ENCODE assay signal across 8 cellular contexts in genomic region chr9:92324889-92325268, GRCh38. TPM values are rescaled to one million over a fixed set of nuclear protein-coding genes. Genes with fewer than 3 reads are reported as not detected.
A peak's percentile ranks its signal among the peaks of the same experiment; 100 is the strongest.
DNase-seq lines count a peak whose midpoint lies in the region; ATAC-seq, FAIRE-seq and TF ChIP-seq lines count a peak whose summit lies in the region.

No MANE protein-coding gene starts in this region.

- H3K27me3 ChIP-seq in astrocyte (ENCODE audit: insufficient read depth, low read length): no peaks in the 10 kb centered on the region
- H3K27me3 ChIP-seq in kidney epithelial cell (ENCODE audit: control insufficient read depth, insufficient read depth, low read length): no peaks in the 10 kb centered on the region

- intact Hi-C loops in posterior vena cava (cut with DNase I): loop anchor here in 1 of 2 donors (10.0 kb wide), 1 partner anchor 110 kb away; no protein-coding TSS in a partner anchor

- peak overlapping the region; percentile 87 for H3K4me2 ChIP-seq in astrocyte (ENCODE audit: low read length)

- peak overlapping the region; percentile 99 for H3K4me3 Mint-ChIP-seq in astrocyte (ENCODE audit: unreplicated experiment)

- peak overlapping the region; percentile 99 for H3K27ac Mint-ChIP-seq in astrocyte (ENCODE audit: unreplicated experiment)

- H3K4me1 Mint-ChIP-seq in astrocyte (ENCODE audit: low read depth, unreplicated experiment): peaks cover 4% of the 10 kb centered on the region

- in situ Hi-C loops in ACHN (cut with HindIII; ENCODE audit: low pct_ligation_motif_present, low pct_unique_long_range_greater_than_20kb, low sequenced_read_pairs): no loop called here

- no peak for TF ChIP-seq CTCF in astrocyte (IDR thresholded peaks at IDR 0.05; ENCODE audit: insufficient read depth, low read depth, low read length)
- no peak for TF ChIP-seq CTCF in kidney epithelial cell (IDR thresholded peaks at IDR 0.05; ENCODE audit: insufficient read depth, low read length, poor library complexity, severe bottlenecking)

- H3K27ac ChIP-seq in astrocyte (ENCODE audit: low read depth, low read length) (peak overlapping the region; percentile 100), substantia nigra (ENCODE audit: low read depth, low read length, poor library complexity, severe bottlenecking) (peak overlapping the region; percentile 96)

- peak overlapping the region; percentile 100 for H2AFZ ChIP-seq in astrocyte (ENCODE audit: low read depth, low read length)

- FAIRE-seq in astrocyte (lab: Jason Lieb, UNC): no peak

- H3K27me3 Mint-ChIP-seq in astrocyte (ENCODE audit: low read depth, unreplicated experiment): no peaks in the 10 kb centered on the region

- H4K20me1 ChIP-seq in astrocyte (ENCODE audit: insufficient read depth, low read length): no peaks in the 10 kb centered on the region

- peaks cover 15% of the 10 kb centered on the region for H3K4me1 ChIP-seq in astrocyte (ENCODE audit: insufficient read depth, low read length)

- no peaks in the 10 kb centered on the region for H3K9me3 ChIP-seq in astrocyte (ENCODE audit: insufficient read depth, low read depth, low read length)

- ATAC-seq in GM18508 (IDR thresholded peaks at IDR 0.05; ENCODE audit: insufficient read depth, unreplicated experiment) (peak; percentile 6), HG03064 (IDR thresholded peaks at IDR 0.05; ENCODE audit: low read depth, unreplicated experiment) (peak; percentile 5)

- H3K36me3 Mint-ChIP-seq in astrocyte (ENCODE audit: low read depth, unreplicated experiment): peaks cover 2% of the 10 kb centered on the region

- DNase-seq in astrocyte (ENCODE audit: low read depth) (no peak), kidney epithelial cell (ENCODE audit: low read depth) (no peak), substantia nigra (lab: John Stamatoyannopoulos, UW) (peak in 1 of 49 donors; percentile 29), posterior vena cava (ENCODE audit: low spot score) (no peak), ACHN (no peak)
- DNase-seq in stimulated activated naive CD4-positive, alpha-beta T cell (lab: John Stamatoyannopoulos, UW): no peak

- H3K4me3 ChIP-seq in astrocyte (ENCODE audit: insufficient read depth, low read depth, low read length) (peak overlapping the region; percentile 94), kidney epithelial cell (ENCODE audit: low read depth, low read length) (peak overlapping the region; percentile 54)

- no peaks in the 10 kb centered on the region for H3K9me3 Mint-ChIP-seq in astrocyte (ENCODE audit: unreplicated experiment)

- peaks cover 21% of the 10 kb centered on the region for H3K79me2 ChIP-seq in astrocyte (ENCODE audit: insufficient read depth, low read length)

- H3K36me3 ChIP-seq in astrocyte (ENCODE audit: insufficient read depth, low read length) (peaks cover 14% of the 10 kb centered on the region), kidney epithelial cell (ENCODE audit: control insufficient read depth, insufficient read depth, low read length) (no peaks in the 10 kb centered on the region)

- peak overlapping the region; percentile 99 for H3K9ac ChIP-seq in astrocyte (ENCODE audit: low read length)

RNA-seq across cellular contexts. Expression of gene NOL8, which starts 0.3 kb away (rescaled TPM):
- total RNA-seq in astrocyte: 29.9 and 33.1 TPM in 2 replicates
- 29.2 TPM in 2 replicates for total RNA-seq in kidney epithelial cell
- 10 to 100 TPM; 24.0 to 30.6 TPM for total RNA-seq in posterior vena cava

RNA-seq across cellular contexts. Expression of gene CENPP, which starts 0.9 kb away (rescaled TPM):
- total RNA-seq in astrocyte (1.9 and 2.0 TPM in 2 replicates), kidney epithelial cell (1.3 and 1.4 TPM in 2 replicates), posterior vena cava (1 to 10 TPM; 3.5 to 4.5 TPM)

RNA-seq across cellular contexts. Expression of gene IARS1, which starts 31.4 kb away (rescaled TPM):
- total RNA-seq in astrocyte (226 and 232 TPM in 2 replicates), kidney epithelial cell (278 and 296 TPM in 2 replicates), posterior vena cava (10 to 100 TPM; 82.6 to 87.1 TPM)
